ENCODE assay signal across 9 cellular contexts in the genomic region with DNA sequence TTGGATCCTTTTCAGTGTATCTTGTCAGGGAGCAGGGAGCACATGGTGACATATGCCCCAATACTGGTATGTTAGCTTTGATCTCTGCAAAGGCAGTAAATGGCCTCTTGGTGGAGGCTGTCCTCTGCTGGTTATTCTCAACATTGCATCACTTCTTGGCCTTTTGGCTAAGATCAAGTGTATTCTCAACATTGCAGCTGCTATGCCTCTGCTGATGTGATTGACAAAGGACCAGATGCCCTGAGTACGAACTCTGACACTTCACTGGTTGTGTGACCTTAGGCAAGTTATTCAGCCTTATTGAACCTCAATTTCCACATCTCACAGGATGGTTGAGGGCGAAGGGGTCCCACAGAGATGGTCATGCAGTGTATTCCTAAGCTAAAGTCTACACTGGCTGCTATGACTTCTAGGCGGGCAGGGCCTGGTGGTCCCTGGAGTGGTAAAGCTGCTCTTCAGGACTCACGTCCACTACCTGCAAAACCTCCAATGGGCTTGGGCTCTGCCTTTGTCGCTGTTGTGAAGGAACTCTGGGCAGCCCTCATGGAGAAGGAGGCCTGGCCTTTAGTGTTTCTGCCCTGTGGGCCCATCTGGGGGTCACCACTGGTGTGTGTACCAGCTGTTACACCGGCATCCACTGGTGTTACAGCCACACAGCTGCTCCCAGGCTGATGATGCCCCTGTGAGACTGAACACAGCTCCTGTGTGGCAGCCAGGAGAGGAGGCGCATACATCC.
DNase-seq lines count a peak whose midpoint lies in the region; ATAC-seq and TF ChIP-seq lines count a peak whose summit lies in the region.
"Had no signal": no experiment of that assay in that cellular context is flagged by ENCODE, and none has a peak within 500 bp of the region (broad histone marks: within the 10 kb centered on the region; RNA-seq: fewer than 3 reads in every experiment).

No MANE protein-coding gene starts in this region.

- H4K20me1 ChIP-seq in OCI-LY7 (ENCODE audit: insufficient read depth, low read length), result no peaks in the 10 kb centered on the region

- POLR2A ChIA-PET in OCI-LY7 (lab: Charles Lee), result interaction anchor here (0.6 to 2.1 kb wide), 7 partner anchors 11 to 186 kb away, joined by 3 to 15 read pairs (median 3); no protein-coding TSS in a partner anchor

- H3K9me3 Mint-ChIP-seq in activated T-helper 2 cell treated with anti-CD3 and anti-CD28 coated beads, Interferon-gamma antibody, Interleukin-2, Interleukin-4, amounts not matched to agents 10 μg/mL and 5 μg/mL and 100 μg/mL, durations not matched to agents 14 hours and 24 hours and 36 hours, result no peaks in the 10 kb centered on the region
- H3K9me3 Mint-ChIP-seq: activated naive CD4-positive, alpha-beta T cell treated with anti-CD3 and anti-CD28 coated beads, Interleukin-2, amount 50 U/mL, for 24 hours had no signal

- ATAC-seq in GM21360 (IDR thresholded peaks at IDR 0.05; ENCODE audit: unreplicated experiment) (peak; percentile 50), GM21737 (IDR thresholded peaks at IDR 0.05; ENCODE audit: unreplicated experiment) (no peak)

- H4K91ac ChIP-seq in trophoblast cell (ENCODE audit: low read depth, low read length), result peak overlapping the region; percentile 40

- H2AK5ac ChIP-seq in trophoblast cell (ENCODE audit: low read length), result peak overlapping the region; percentile 51

- peak overlapping the region; percentile 80 for H2BK12ac ChIP-seq in trophoblast cell (ENCODE audit: low read length)

- no peak overlapping the region for H3K4ac ChIP-seq in trophoblast cell (ENCODE audit: low read depth, low read length)

- peaks cover 33% of the 10 kb centered on the region for H3K4me1 ChIP-seq in OCI-LY7 (ENCODE audit: insufficient read depth, low read length, poor library complexity, severe bottlenecking)
- H3K4me1 ChIP-seq in trophoblast cell (ENCODE audit: control insufficient read depth in 1 of 2, insufficient read depth in 2 of 2, low read length in 2 of 2), result peaks cover 17 to 23% of the 10 kb centered on the region in 2 experiments

- no peak overlapping the region for H3K14ac ChIP-seq in trophoblast cell (ENCODE audit: low read length)

- H3K27me3 Mint-ChIP-seq in activated T-helper 2 cell treated with anti-CD3 and anti-CD28 coated beads, Interferon-gamma antibody, Interleukin-2, Interleukin-4, amounts not matched to agents 10 μg/mL and 5 μg/mL and 100 μg/mL, durations not matched to agents 14 hours and 24 hours and 36 hours (ENCODE audit: low read depth), result no peaks in the 10 kb centered on the region
- H3K27me3 Mint-ChIP-seq: activated naive CD4-positive, alpha-beta T cell treated with anti-CD3 and anti-CD28 coated beads, Interleukin-2, amount 50 U/mL, for 24 hours had no signal

- H2BK120ac ChIP-seq in trophoblast cell (ENCODE audit: insufficient read depth, low read length, poor library complexity), result no peak overlapping the region

- DNase-seq in DMS 273 (lab: John Stamatoyannopoulos, UW; ENCODE audit: unreplicated experiment), result peak; percentile 88
- DNase-seq in LHCN-M2 (ENCODE audit: low read depth), result peak; percentile 91
- peak; percentile 85 for DNase-seq in OCI-LY7 (ENCODE audit: low spot score)
- DNase-seq in activated T-helper 2 cell treated with anti-CD3 and anti-CD28 coated beads, Interferon-gamma antibody, Interleukin-2, Interleukin-4, amounts not matched to agents 10 μg/mL and 5 μg/mL and 100 μg/mL, durations not matched to agents 14 hours and 24 hours and 36 hours (ENCODE audit: low spot score), result peak; percentile 53
- peak; percentile 83 for DNase-seq in glomerular visceral epithelial cell (ENCODE audit: extremely low spot score)
- peak; percentile 71 to 90 for DNase-seq in trophoblast cell

- H3K4me2 ChIP-seq in OCI-LY7 (ENCODE audit: low read length) (no peak overlapping the region), trophoblast cell (ENCODE audit: low read length) (no peak overlapping the region)

- no peak overlapping the region for H2BK5ac ChIP-seq in trophoblast cell (ENCODE audit: low read depth, low read length, poor library complexity)

- intact Hi-C loops in OCI-LY7 (cut with micrococcal nuclease; ENCODE audit: unreplicated experiment), result loop anchor here (1.0 to 10.0 kb wide), 4 partner anchors 63 to 379 kb away; partner anchors contain the start of gene BCAR3
- intact Hi-C loops in activated T-helper 2 cell treated with anti-CD3 and anti-CD28 coated beads, Interferon-gamma antibody, Interleukin-2, Interleukin-4, amounts not matched to agents 10 μg/mL and 5 μg/mL and 100 μg/mL, durations not matched to agents 14 hours and 24 hours and 36 hours (cut with micrococcal nuclease), result loop anchor here (1.0 to 10.0 kb wide), 4 partner anchors 31 to 376 kb away; no protein-coding TSS in a partner anchor

- no peaks in the 10 kb centered on the region for H3K9me2 ChIP-seq in OCI-LY7 (ENCODE audit: insufficient read depth, low read length)

- no peaks in the 10 kb centered on the region for H3K36me3 Mint-ChIP-seq in activated T-helper 2 cell treated with anti-CD3 and anti-CD28 coated beads, Interferon-gamma antibody, Interleukin-2, Interleukin-4, amounts not matched to agents 10 μg/mL and 5 μg/mL and 100 μg/mL, durations not matched to agents 14 hours and 24 hours and 36 hours (ENCODE audit: low read depth)
- H3K36me3 Mint-ChIP-seq: activated naive CD4-positive, alpha-beta T cell treated with anti-CD3 and anti-CD28 coated beads, Interleukin-2, amount 50 U/mL, for 24 hours had no signal

- H3K27ac Mint-ChIP-seq in activated T-helper 2 cell treated with anti-CD3 and anti-CD28 coated beads, Interferon-gamma antibody, Interleukin-2, Interleukin-4, amounts not matched to agents 10 μg/mL and 5 μg/mL and 100 μg/mL, durations not matched to agents 14 hours and 24 hours and 36 hours, result no peak overlapping the region
- H3K27ac Mint-ChIP-seq: activated naive CD4-positive, alpha-beta T cell treated with anti-CD3 and anti-CD28 coated beads, Interleukin-2, amount 50 U/mL, for 24 hours had no signal

- H3K79me1 ChIP-seq in trophoblast cell (ENCODE audit: low read length), result peaks cover 9% of the 10 kb centered on the region

- H4K8ac ChIP-seq in trophoblast cell (ENCODE audit: low read depth, low read length), result no peak overlapping the region

- WGBS in trophoblast cell (ENCODE audit: extremely low coverage, insufficient coverage, insufficient read length), result no CpG with 5 or more reads among the region's 7 CpGs

- no TSS peak for BruUV-seq in OCI-LY7 (replicated peaks; lab: Mats Ljungman, UMichigan)

- CTCF ChIA-PET in OCI-LY7 (lab: Charles Lee; ENCODE audit: unreplicated experiment), result interaction anchor here (0.6 to 5.3 kb wide), 14 partner anchors 15 to 510 kb away, joined by 3 to 45 read pairs (median 4); no protein-coding TSS in a partner anchor

- peak; percentile 100 for TF ChIP-seq CTCF in OCI-LY7 (conservative IDR thresholded peaks at IDR 0.05; ENCODE audit: low read length)

- H3K36me3 ChIP-seq in OCI-LY7 (ENCODE audit: insufficient read depth, low read length) (no peaks in the 10 kb centered on the region), trophoblast cell (ENCODE audit: control insufficient read depth in 1 of 2, insufficient read depth in 2 of 2, low read length in 2 of 2) (no peaks in the 10 kb centered on the region)

- no peak overlapping the region for H3K23ac ChIP-seq in trophoblast cell (ENCODE audit: low read length)

- H2AFZ ChIP-seq in OCI-LY7 (ENCODE audit: low read length), result no peak overlapping the region
- H2AFZ ChIP-seq in trophoblast cell (ENCODE audit: insufficient read depth, low read length, poor library complexity), result no peak overlapping the region

- H3K4me3 Mint-ChIP-seq in activated T-helper 2 cell treated with anti-CD3 and anti-CD28 coated beads, Interferon-gamma antibody, Interleukin-2, Interleukin-4, amounts not matched to agents 10 μg/mL and 5 μg/mL and 100 μg/mL, durations not matched to agents 14 hours and 24 hours and 36 hours (ENCODE audit: low read depth), result no peak overlapping the region
- H3K4me3 Mint-ChIP-seq: activated naive CD4-positive, alpha-beta T cell treated with anti-CD3 and anti-CD28 coated beads, Interleukin-2, amount 50 U/mL, for 24 hours had no signal

- H3K9me3 ChIP-seq in OCI-LY7 (ENCODE audit: low read length) (no peaks in the 10 kb centered on the region), trophoblast cell (ENCODE audit: insufficient read depth, low read depth, low read length) (no peaks in the 10 kb centered on the region)

- H3K27ac ChIP-seq in OCI-LY7 (ENCODE audit: low read depth, low read length, poor library complexity, severe bottlenecking), result no peak overlapping the region
- H3K27ac ChIP-seq in trophoblast cell (ENCODE audit: low read depth, low read length), result no peak overlapping the region

- H3K27me3 ChIP-seq in trophoblast cell (ENCODE audit: insufficient read depth, low read length), result no peaks in the 10 kb centered on the region

- H3K4me1 Mint-ChIP-seq in activated T-helper 2 cell treated with anti-CD3 and anti-CD28 coated beads, Interferon-gamma antibody, Interleukin-2, Interleukin-4, amounts not matched to agents 10 μg/mL and 5 μg/mL and 100 μg/mL, durations not matched to agents 14 hours and 24 hours and 36 hours (ENCODE audit: low read depth), result peaks cover 38% of the 10 kb centered on the region

- H4K12ac ChIP-seq in trophoblast cell (ENCODE audit: low read depth, low read length), result no peak overlapping the region

- H3K4me3 ChIP-seq in OCI-LY7 (ENCODE audit: low read depth, low read length, poor library complexity, severe bottlenecking) (no peak overlapping the region), trophoblast cell (ENCODE audit: low read depth, low read length) (no peak overlapping the region)

- H3K18ac ChIP-seq in trophoblast cell (ENCODE audit: low read length), result no peak overlapping the region

- H3K79me2 ChIP-seq in OCI-LY7 (ENCODE audit: insufficient read depth, low read depth, low read length), result no peaks in the 10 kb centered on the region
- no peaks in the 10 kb centered on the region for H3K79me2 ChIP-seq in trophoblast cell (ENCODE audit: control insufficient read depth, insufficient read depth, low read length, poor library complexity)

- no peak overlapping the region for H3K9ac ChIP-seq in trophoblast cell (ENCODE audit: low read length)
